Comparison of ENCODE assay signal across 15 cellular contexts in the genomic region with DNA sequence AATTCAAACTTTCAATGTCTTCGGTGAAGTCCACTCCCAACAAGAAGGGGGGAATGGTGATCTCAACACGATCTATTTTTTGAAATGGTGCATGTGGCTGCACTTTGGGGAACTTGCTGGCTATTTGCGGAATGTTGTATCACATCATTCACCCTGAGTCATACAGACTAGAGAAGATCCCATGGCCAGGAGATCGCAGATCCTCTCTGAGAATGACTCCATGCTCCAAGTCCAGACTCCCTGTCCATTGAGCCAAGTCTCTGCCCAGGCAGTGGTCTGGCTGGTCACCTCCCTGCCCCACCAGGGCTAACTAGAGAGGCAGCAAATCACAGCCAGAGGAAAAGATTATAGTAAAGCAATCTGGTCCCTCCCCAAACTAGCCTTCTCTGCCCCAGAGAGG.
A peak's percentile ranks its signal among the peaks of the same experiment; 100 is the strongest.
DNase-seq lines count a peak whose midpoint lies in the region; ATAC-seq and TF ChIP-seq lines count a peak whose summit lies in the region.
"Had no signal": no experiment of that assay in that cellular context is flagged by ENCODE, and none has a peak within 500 bp of the region (broad histone marks: within the 10 kb centered on the region; RNA-seq: fewer than 3 reads in every experiment).

No MANE protein-coding gene starts in this region.

- TF ChIP-seq CTCF in natural killer cell (IDR thresholded peaks at IDR 0.05) (no peak), nephron (IDR thresholded peaks at IDR 0.05; ENCODE audit: unreplicated experiment in 3 of 3) (no peak), vagina (IDR thresholded peaks at IDR 0.05) (no peak), endothelial cell (IDR thresholded peaks at IDR 0.05; ENCODE audit: unreplicated experiment) (no peak), thyroid gland (IDR thresholded peaks at IDR 0.05) (no peak)

- no peaks in the 10 kb centered on the region for H3K9me3 ChIP-seq in adipocyte (ENCODE audit: control insufficient read depth, low read length)
- no peaks in the 10 kb centered on the region for H3K9me3 ChIP-seq in vagina
- no peaks in the 10 kb centered on the region for H3K9me3 ChIP-seq in thyroid gland
- H3K9me3 ChIP-seq: adrenal gland, prostate gland, SJSA1 had no signal

- no peaks in the 10 kb centered on the region for H3K36me3 Mint-ChIP-seq in natural killer cell treated with Interleukin-12 subunit alpha and Interleukin-12 subunit beta and Interleukin-15 and Interleukin-18, amount 100 ng/mL, for 72 hours
- H3K36me3 Mint-ChIP-seq in natural killer cell = no peaks in the 10 kb centered on the region
- H3K36me3 Mint-ChIP-seq in nephron (ENCODE audit: low read depth) = no peaks in the 10 kb centered on the region
- no peaks in the 10 kb centered on the region for H3K36me3 Mint-ChIP-seq in endothelial cell (ENCODE audit: low read depth, unreplicated experiment)

- H3K4me1 ChIP-seq in adipocyte (ENCODE audit: control insufficient read depth, insufficient read depth, low read length) = peaks cover 11% of the 10 kb centered on the region
- H3K4me1 ChIP-seq in vagina = peaks cover 52% of the 10 kb centered on the region
- peaks cover 6% of the 10 kb centered on the region in 2 donors for H3K4me1 ChIP-seq in thyroid gland

- H3K27ac ChIP-seq in vagina (peak overlapping the region; percentile 1), thyroid gland (no peak overlapping the region)
- H3K27ac ChIP-seq: prostate gland, SJSA1 had no signal

- peaks cover 17% of the 10 kb centered on the region for H3K36me3 ChIP-seq in adipocyte (ENCODE audit: control insufficient read depth, insufficient read depth, low read length, severe bottlenecking)
- H3K36me3 ChIP-seq in vagina = no peaks in the 10 kb centered on the region
- no peaks in the 10 kb centered on the region for H3K36me3 ChIP-seq in thyroid gland
- H3K36me3 ChIP-seq: adrenal gland, prostate gland, SJSA1 had no signal

- TF ChIP-seq POLR2A in vagina (IDR thresholded peaks at IDR 0.05) (no peak), thyroid gland (IDR thresholded peaks at IDR 0.05) (no peak)

- H3K27ac Mint-ChIP-seq in natural killer cell treated with Interleukin-12 subunit alpha and Interleukin-12 subunit beta and Interleukin-15 and Interleukin-18, amount 100 ng/mL, for 72 hours = peak overlapping the region; percentile 39 to 88
- H3K27ac Mint-ChIP-seq in natural killer cell (peak overlapping the region in 1 of 2 donors; percentile 40), nephron (peak overlapping the region in 2 of 3 experiments; percentile 14 to 57), endothelial cell (ENCODE audit: unreplicated experiment) (no peak overlapping the region)

- no peak overlapping the region for H3K4me3 Mint-ChIP-seq in natural killer cell treated with Interleukin-12 subunit alpha and Interleukin-12 subunit beta and Interleukin-15 and Interleukin-18, amount 100 ng/mL, for 72 hours
- H3K4me3 Mint-ChIP-seq in natural killer cell (no peak overlapping the region), nephron (no peak overlapping the region), endothelial cell (ENCODE audit: unreplicated experiment) (no peak overlapping the region)

- ATAC-seq in natural killer cell treated with Interleukin-12 subunit alpha and Interleukin-12 subunit beta and Interleukin-15 and Interleukin-18, amount 100 ng/mL, for 72 hours = no peak
- ATAC-seq in natural killer cell = no peak

- intact Hi-C loops in natural killer cell (cut with micrococcal nuclease) = no loop called here
- intact Hi-C loops in vagina (cut with DNase I) = no loop called here
- intact Hi-C loops in thyroid gland (cut with DNase I) = no loop called here

- H3K9me3 Mint-ChIP-seq in natural killer cell treated with Interleukin-12 subunit alpha and Interleukin-12 subunit beta and Interleukin-15 and Interleukin-18, amount 100 ng/mL, for 72 hours = no peaks in the 10 kb centered on the region
- H3K9me3 Mint-ChIP-seq in natural killer cell = no peaks in the 10 kb centered on the region
- no peaks in the 10 kb centered on the region for H3K9me3 Mint-ChIP-seq in nephron
- H3K9me3 Mint-ChIP-seq in endothelial cell (ENCODE audit: unreplicated experiment) = no peaks in the 10 kb centered on the region

- H3K4me3 ChIP-seq in adipocyte (ENCODE audit: low read length) (no peak overlapping the region), vagina (no peak overlapping the region), thyroid gland (replicated peaks in 1 of 3) (no peak overlapping the region)
- H3K4me3 ChIP-seq: adrenal gland, prostate gland, SJSA1 had no signal

- H3K27me3 ChIP-seq in adipocyte (replicated peaks; ENCODE audit: control insufficient read depth, insufficient read depth, low read length) = no peaks in the 10 kb centered on the region
- H3K27me3 ChIP-seq in vagina = no peaks in the 10 kb centered on the region
- H3K27me3 ChIP-seq in thyroid gland = no peaks in the 10 kb centered on the region
- H3K27me3 ChIP-seq: adrenal gland, SJSA1 had no signal

- H3K27me3 Mint-ChIP-seq in natural killer cell treated with Interleukin-12 subunit alpha and Interleukin-12 subunit beta and Interleukin-15 and Interleukin-18, amount 100 ng/mL, for 72 hours = no peaks in the 10 kb centered on the region
- H3K27me3 Mint-ChIP-seq in natural killer cell (ENCODE audit: low read depth in 2 of 2) = no peaks in the 10 kb centered on the region
- peaks cover 17% of the 10 kb centered on the region for H3K27me3 Mint-ChIP-seq in nephron (ENCODE audit: low read depth)
- H3K27me3 Mint-ChIP-seq in endothelial cell (ENCODE audit: unreplicated experiment) = peaks cover 3% of the 10 kb centered on the region

- DNase-seq in natural killer cell treated with Interleukin-12 subunit alpha and Interleukin-12 subunit beta and Interleukin-15 and Interleukin-18, amount 100 ng/mL, for 72 hours (ENCODE audit: low spot score) = no peak
- no peak for DNase-seq in natural killer cell
- peak; percentile 2 for DNase-seq in adipocyte (ENCODE audit: low read depth)
- DNase-seq in vagina (ENCODE audit: extremely low spot score in 2 of 2) = no peak
- DNase-seq in activated naive CD4-positive, alpha-beta T cell (lab: John Stamatoyannopoulos, UW) = no peak
- no peak for DNase-seq in endothelial cell (ENCODE audit: low spot score)
- DNase-seq in thyroid gland = no peak
- DNase-seq: COR-L47; hippocampal formation; NCI-H226; stimulated activated CD4-positive, alpha-beta T cell treated with anti-CD3 and anti-CD28 coated beads, Interleukin-15, amount 100 ng/mL, for 24 hours had no signal

- no peak overlapping the region for H3K9ac ChIP-seq in adipocyte (ENCODE audit: low read length)

- WGBS in thyroid gland, 2 donors = 90 to 92% methylated on average over 4 of the region's 4 CpGs

- H3K4me1 Mint-ChIP-seq in natural killer cell treated with Interleukin-12 subunit alpha and Interleukin-12 subunit beta and Interleukin-15 and Interleukin-18, amount 100 ng/mL, for 72 hours (ENCODE audit: low read depth in 2 of 2) = peaks cover 62 to 65% of the 10 kb centered on the region in 2 donors
- peaks cover 67 to 76% of the 10 kb centered on the region in 2 donors for H3K4me1 Mint-ChIP-seq in natural killer cell
- peaks cover 67% of the 10 kb centered on the region for H3K4me1 Mint-ChIP-seq in nephron
- H3K4me1 Mint-ChIP-seq in endothelial cell (ENCODE audit: unreplicated experiment) = peaks cover 10% of the 10 kb centered on the region
